Comparison of ENCODE assay signal across 10 cellular contexts in genomic region chr4:181432347-181432746, GRCh38.
"Had no signal": no experiment of that assay in that cellular context is flagged by ENCODE, and none has a peak within 500 bp of the region (broad histone marks: within the 10 kb centered on the region; RNA-seq: fewer than 3 reads in every experiment).

No MANE protein-coding gene starts in this region.

- H3K4me3 Mint-ChIP-seq: activated naive CD4-positive, alpha-beta T cell treated with anti-CD3 and anti-CD28 coated beads for 36 hours; nephron; stimulated activated effector memory CD8-positive, alpha-beta T cell treated with anti-CD3 and anti-CD28 coated beads, Interleukin-12 subunit alpha, Interleukin-12 subunit beta, amount 100 ng/mL, for 72 hours had no signal

- H3K4me2 ChIP-seq: hepatocyte had no signal

- H3K4me1 ChIP-seq: esophagus muscularis mucosa, parathyroid adenoma had no signal

- H3K9me3 Mint-ChIP-seq: activated naive CD4-positive, alpha-beta T cell treated with anti-CD3 and anti-CD28 coated beads for 36 hours; nephron had no signal

- H3K27me3 ChIP-seq: esophagus muscularis mucosa, hepatocyte had no signal

- H3K27ac ChIP-seq: esophagus muscularis mucosa, hepatocyte, parathyroid adenoma had no signal

- DNase-seq: activated CD4-positive, alpha-beta T cell treated with anti-CD3 and anti-CD28 coated beads for 1 hour; activated CD4-positive, alpha-beta T cell treated with anti-CD3 and anti-CD28 coated beads, Interleukin-2, amount 50 U/mL, for 48 hours; activated naive CD4-positive, alpha-beta T cell treated with anti-CD3 and anti-CD28 coated beads for 36 hours; T-helper 1 cell had no signal

- H3K27ac Mint-ChIP-seq: activated naive CD4-positive, alpha-beta T cell treated with anti-CD3 and anti-CD28 coated beads for 36 hours; activated T-helper 2 cell treated with anti-CD3 and anti-CD28 coated beads, Interferon-gamma antibody, Interleukin-2, Interleukin-4, amounts not matched to agents 10 μg/mL and 5 μg/mL and 100 μg/mL, durations not matched to agents 14 hours and 24 hours and 36 hours; nephron; stimulated activated effector memory CD8-positive, alpha-beta T cell treated with anti-CD3 and anti-CD28 coated beads, Interleukin-12 subunit alpha, Interleukin-12 subunit beta, amount 100 ng/mL, for 72 hours had no signal

- H3K9ac ChIP-seq: parathyroid adenoma had no signal

- H2AFZ ChIP-seq: hepatocyte, parathyroid adenoma had no signal

- H3K9me3 ChIP-seq: esophagus muscularis mucosa had no signal

- H3K4me3 ChIP-seq: esophagus muscularis mucosa, hepatocyte had no signal

- H3K36me3 ChIP-seq: esophagus muscularis mucosa had no signal

- H3K79me2 ChIP-seq: hepatocyte, parathyroid adenoma had no signal

- H3K4me1 Mint-ChIP-seq: nephron; stimulated activated effector memory CD8-positive, alpha-beta T cell treated with anti-CD3 and anti-CD28 coated beads, Interleukin-12 subunit alpha, Interleukin-12 subunit beta, amount 100 ng/mL, for 72 hours had no signal

- H3K36me3 Mint-ChIP-seq: stimulated activated effector memory CD8-positive, alpha-beta T cell treated with anti-CD3 and anti-CD28 coated beads, Interleukin-12 subunit alpha, Interleukin-12 subunit beta, amount 100 ng/mL, for 72 hours had no signal
